ENCODE assay signal across 9 cellular contexts in genomic region chr3:150528359-150528797, GRCh38. TPM values are rescaled to one million over a fixed set of nuclear protein-coding genes. Genes with fewer than 3 reads are reported as not detected.
DNase-seq lines count a peak whose midpoint lies in the region; ATAC-seq, FAIRE-seq and TF ChIP-seq lines count a peak whose summit lies in the region.
"Had no signal": no experiment of that assay in that cellular context is flagged by ENCODE, and none has a peak within 500 bp of the region (broad histone marks: within the 10 kb centered on the region; RNA-seq: fewer than 3 reads in every experiment).

No MANE protein-coding gene starts in this region.

- CTCF ChIA-PET in GM10248 (lab: Yijun Ruan, JAX): interaction anchor here (0.6 to 2.0 kb wide), 8 partner anchors 10 to 617 kb away, joined by 3 to 10 read pairs (median 4); partner anchors contain the start of gene ERICH6

- no peaks in the 10 kb centered on the region for H3K36me3 Mint-ChIP-seq in activated T-cell treated with anti-CD3 and anti-CD28 coated beads, Interleukin-2, amount 50 U/mL, for 4 hours (ENCODE audit: insufficient read depth)

- H3K4me1 Mint-ChIP-seq in activated T-cell treated with anti-CD3 and anti-CD28 coated beads, Interleukin-2, amount 50 U/mL, for 4 hours (ENCODE audit: low read depth): peaks cover 6% of the 10 kb centered on the region

- ATAC-seq in GM21717 (IDR thresholded peaks at IDR 0.05; ENCODE audit: unreplicated experiment): no peak
- no peak for ATAC-seq in activated T-cell treated with anti-CD3 and anti-CD28 coated beads, Interleukin-2, amount 50 U/mL, for 4 hours
- ATAC-seq in gastroesophageal sphincter: no peak

- no peak overlapping the region for H3K4me3 Mint-ChIP-seq in activated T-cell treated with anti-CD3 and anti-CD28 coated beads, Interleukin-2, amount 50 U/mL, for 4 hours

- TF ChIP-seq POLR2A in gastroesophageal sphincter (IDR thresholded peaks at IDR 0.05): no peak

- POLR2A ChIA-PET in GM10248 (lab: Yijun Ruan, JAX): no interaction called here

- no peaks in the 10 kb centered on the region for H3K27me3 ChIP-seq in gastroesophageal sphincter

- FAIRE-seq in RCC 7860 (lab: Jason Lieb, UNC): peak; percentile 89

- TF ChIP-seq CTCF in 22Rv1 (IDR thresholded peaks at IDR 0.05): peak; percentile 39; the same call in 1 of the 2 replicates
- TF ChIP-seq CTCF in GM10248 (IDR thresholded peaks at IDR 0.05; ENCODE audit: control extremely low read depth, extremely low read depth, low read depth, missing control alignments): peak; percentile 14
- TF ChIP-seq CTCF in fibroblast of the aortic adventitia (IDR thresholded peaks at IDR 0.05; ENCODE audit: insufficient read depth, low read length): peak; percentile 42
- TF ChIP-seq CTCF in gastroesophageal sphincter (IDR thresholded peaks at IDR 0.05): peak in 1 of 4 experiments; percentile 18

- H3K4me1 ChIP-seq in gastroesophageal sphincter: no peaks in the 10 kb centered on the region

- H3K36me3 ChIP-seq in gastroesophageal sphincter: no peaks in the 10 kb centered on the region

- no peak overlapping the region for H3K4me3 ChIP-seq in fibroblast of the aortic adventitia (ENCODE audit: low read depth, low read length)
- no peak overlapping the region for H3K4me3 ChIP-seq in gastroesophageal sphincter

- H3K9me3 Mint-ChIP-seq in activated T-cell treated with anti-CD3 and anti-CD28 coated beads, Interleukin-2, amount 50 U/mL, for 4 hours: no peaks in the 10 kb centered on the region

- no peak overlapping the region for H3K27ac ChIP-seq in 22Rv1
- H3K27ac ChIP-seq in gastroesophageal sphincter: no peak overlapping the region

- peak; percentile 26 for DNase-seq in GM10248 (ENCODE audit: extremely low spot score)
- peak; percentile 23 for DNase-seq in RCC 7860 (ENCODE audit: low spot score)
- DNase-seq in fibroblast of the aortic adventitia (ENCODE audit: low read depth): peak; percentile 58
- DNase-seq in occipital lobe (lab: John Stamatoyannopoulos, UW): no peak
- DNase-seq in activated T-cell treated with anti-CD3 and anti-CD28 coated beads, Interleukin-2, amount 50 U/mL, for 4 hours: no peak
- DNase-seq: kidney glomerular epithelial cell had no signal

- TF ChIP-seq EP300 in gastroesophageal sphincter (IDR thresholded peaks at IDR 0.05): no peak

- 11 to 19% methylated on average over 2 of the region's 2 CpGs for WGBS in gastroesophageal sphincter (ENCODE audit: low coverage in 1 of 2), 2 donors

- H3K9me3 ChIP-seq in gastroesophageal sphincter: no peaks in the 10 kb centered on the region

- H3K27me3 Mint-ChIP-seq in activated T-cell treated with anti-CD3 and anti-CD28 coated beads, Interleukin-2, amount 50 U/mL, for 4 hours (ENCODE audit: low read depth): no peaks in the 10 kb centered on the region

RNA-seq across cellular contexts. Expression of gene SERP1, which starts 17.9 kb away (rescaled TPM):
- 119 and 229 TPM in 2 replicates for total RNA-seq in fibroblast of the aortic adventitia (ENCODE audit: low replicate concordance)
- 87.0 TPM for total RNA-seq in occipital lobe
- 100 to 1,000 TPM; 161 to 166 (median 165) TPM for total RNA-seq in activated T-cell treated with anti-CD3 and anti-CD28 coated beads, Interleukin-2, amount 50 U/mL, for 4 hours
- 100 to 1,000 TPM in 3 of 4 donors, 10 to 100 TPM in 1; 72.8 to 187 (median 154) TPM for total RNA-seq in gastroesophageal sphincter

RNA-seq across cellular contexts. Expression of gene EIF2A, which starts 18.2 kb away (rescaled TPM):
- total RNA-seq in fibroblast of the aortic adventitia (ENCODE audit: low replicate concordance): 135 and 166 TPM in 2 replicates
- 268 TPM for total RNA-seq in occipital lobe
- total RNA-seq in activated T-cell treated with anti-CD3 and anti-CD28 coated beads, Interleukin-2, amount 50 U/mL, for 4 hours: 100 to 1,000 TPM; 163 to 180 (median 163) TPM
- total RNA-seq in gastroesophageal sphincter: 100 to 1,000 TPM in 3 of 4 donors, 10 to 100 TPM in 1; 98.4 to 178 (median 140) TPM

Comparison
In these comparisons a context has a peak if more than half of its experiments do, and no peak if none do; other contexts are left out.
1. DNase-seq: peak in GM10248 (single experiment), RCC 7860 (single experiment) and fibroblast of the aortic adventitia (single experiment); none in occipital lobe (single experiment) and activated T-cell treated with anti-CD3 and anti-CD28 coated beads, Interleukin-2, amount 50 U/mL, for 4 hours (single experiment).